In genomic region chr13:62721893-62722292, GRCh38 we compare ENCODE assay signal across 27 cellular contexts.
"Had no signal": no experiment of that assay in that cellular context is flagged by ENCODE, and none has a peak within 500 bp of the region (broad histone marks: within the 10 kb centered on the region; RNA-seq: fewer than 3 reads in every experiment).

No MANE protein-coding gene starts in this region.

- H3K4me3 ChIP-seq: ovary, psoas muscle, right lobe of liver, sigmoid colon, suprapubic skin, testis, tibial artery, upper lobe of left lung, vagina had no signal

- DNase-seq: naive thymus-derived CD8-positive, alpha-beta T cell; nephron progenitor cell; occipital lobe; ovary; posterior cingulate gyrus; psoas muscle; right cardiac atrium; right lobe of liver; sigmoid colon; small intestine; stimulated activated CD4-positive, alpha-beta T cell treated with anti-CD3 and anti-CD28 coated beads, Interleukin-15, amount 100 ng/mL, for 24 hours; stimulated activated CD4-positive, alpha-beta T cell treated with anti-CD3 and anti-CD28 coated beads, Interleukin-2, amount 100 ng/mL, for 24 hours; stimulated activated CD4-positive, alpha-beta T cell treated with anti-CD3 and anti-CD28 coated beads, Interleukin-2, amount 100 ng/mL, for 48 hours; stimulated activated CD4-positive, alpha-beta T cell treated with anti-CD3 and anti-CD28 coated beads, Interleukin-4, amount 100 ng/mL, for 24 hours; stimulated activated naive B cell treated with anti-CD40 and anti-IgM and Interleukin-4, amounts not matched to agents 10 μg/mL and 1 μg/mL and 100 μg/mL, for 72 hours; stimulated activated naive CD8-positive, alpha-beta T cell treated with anti-CD3 and anti-CD28 coated beads, Interleukin-15, amount 100 ng/mL, for 72 hours; stimulated activated naive CD8-positive, alpha-beta T cell treated with anti-CD3 and anti-CD28 coated beads, Interleukin-15, Interleukin-2, amounts not matched to agents 100 U/mL and 50 U/mL, for 24 hours; substantia nigra; testis; tibial artery; trophoblast cell; upper lobe of left lung had no signal

- H3K27ac ChIP-seq: ovary, parathyroid adenoma, psoas muscle, right lobe of liver, sigmoid colon, suprapubic skin, testis, tibial artery, upper lobe of left lung, vagina had no signal

- ATAC-seq: naive thymus-derived CD8-positive, alpha-beta T cell; natural killer cell treated with Interleukin-12 subunit alpha and Interleukin-12 subunit beta and Interleukin-15 and Interleukin-18, amount 100 ng/mL, for 72 hours; psoas muscle; right cardiac atrium; right lobe of liver; stimulated activated effector memory CD8-positive, alpha-beta T cell treated with anti-CD3 and anti-CD28 coated beads, Interleukin-12 subunit alpha, Interleukin-12 subunit beta, amount 100 ng/mL, for 72 hours; stimulated activated naive B cell treated with anti-CD40 and anti-IgM and Interleukin-4, amounts not matched to agents 10 μg/mL and 1 μg/mL and 100 μg/mL, for 72 hours; stimulated activated naive CD8-positive, alpha-beta T cell treated with anti-CD3 and anti-CD28 coated beads, Interleukin-15, amount 100 ng/mL, for 72 hours; stimulated activated naive CD8-positive, alpha-beta T cell treated with anti-CD3 and anti-CD28 coated beads, Interleukin-15, Interleukin-2, amounts not matched to agents 100 U/mL and 50 U/mL, for 24 hours had no signal
